1 cellular context compared by ENCODE assay signal in genomic region chr10:78817804-78818203, GRCh38.
TF ChIP-seq lines count a peak whose summit lies in the region.

No MANE protein-coding gene starts in this region.

TF ChIP-seq in WTC11, 78 proteins besides CTCF, POLR2A, EP300 and RAD21:
- TF ChIP-seq ERG (CRISPR knock-in tag; IDR thresholded peaks at IDR 0.05) (no peak), HMGA2 (CRISPR knock-in tag; IDR thresholded peaks at IDR 0.05) (no peak), ATF1 (CRISPR knock-in tag; IDR thresholded peaks at IDR 0.05) (no peak), AFF4 (CRISPR knock-in tag; IDR thresholded peaks at IDR 0.05; ENCODE audit: borderline replicate concordance) (no peak), NR2C2 (CRISPR knock-in tag; IDR thresholded peaks at IDR 0.05) (no peak), ELF4 (CRISPR knock-in tag; IDR thresholded peaks at IDR 0.05; ENCODE audit: low read depth) (no peak), ZNF512 (CRISPR knock-in tag; IDR thresholded peaks at IDR 0.05; ENCODE audit: borderline replicate concordance) (no peak), MYBL2 (CRISPR knock-in tag; IDR thresholded peaks at IDR 0.05) (no peak), GTF2I (CRISPR knock-in tag; conservative IDR thresholded peaks at IDR 0.05) (no peak)
TF ChIP-seq in WTC11: peak in this region for 0.
